13 cellular contexts compared by ENCODE assay signal in genomic region chr14:99872786-99873440, GRCh38.
A peak's percentile ranks its signal among the peaks of the same experiment; 100 is the strongest.
DNase-seq lines count a peak whose midpoint lies in the region; FAIRE-seq and TF ChIP-seq lines count a peak whose summit lies in the region.
"Had no signal": no experiment of that assay in that cellular context is flagged by ENCODE, and none has a peak within 500 bp of the region (broad histone marks: within the 10 kb centered on the region; RNA-seq: fewer than 3 reads in every experiment).

No MANE protein-coding gene starts in this region.

- peak overlapping the region; percentile 16 for H3K27ac Mint-ChIP-seq in osteocyte (ENCODE audit: unreplicated experiment)
- H3K27ac Mint-ChIP-seq: activated CD4-positive, alpha-beta T cell treated with anti-CD3 and anti-CD28 coated beads, Interleukin-2, amount 10 ng/mL, durations not matched to agents 24 days and 14 days; activated naive CD8-positive, alpha-beta T cell treated with anti-CD3 and anti-CD28 coated beads, Interleukin-2, amount 50 U/mL, for 24 hours; activated T-cell treated with anti-CD3 and anti-CD28 coated beads, Interleukin-2, amount 50 U/mL, for 24 hours; CD14-positive monocyte had no signal

- no peaks in the 10 kb centered on the region for H3K27me3 Mint-ChIP-seq in osteocyte (ENCODE audit: unreplicated experiment)

- POLR2A ChIA-PET in HEK293 (lab: Yijun Ruan, JAX), result no interaction called here

- peaks cover 21% of the 10 kb centered on the region for H3K36me3 Mint-ChIP-seq in osteocyte (ENCODE audit: unreplicated experiment)
- H3K36me3 Mint-ChIP-seq: CD14-positive monocyte had no signal

- FAIRE-seq in urothelium cell line (lab: Jason Lieb, UNC), result no peak

- no peak for TF ChIP-seq CTCF in HEK293 (tag by site-specific recombination; IDR thresholded peaks at IDR 0.05)
- TF ChIP-seq CTCF in osteocyte (IDR thresholded peaks at IDR 0.05), result no peak

- CTCF ChIA-PET in HEK293 (lab: Yijun Ruan, JAX), result interaction anchor here (0.6 to 1.1 kb wide), 2 partner anchors 12 to 13 kb away, joined by 3 read pairs; no protein-coding TSS in a partner anchor

- H3K4me3 Mint-ChIP-seq in osteocyte (ENCODE audit: unreplicated experiment), result no peak overlapping the region
- H3K4me3 Mint-ChIP-seq: activated CD4-positive, alpha-beta T cell treated with anti-CD3 and anti-CD28 coated beads, Interleukin-2, amount 10 ng/mL, durations not matched to agents 24 days and 14 days; activated naive CD8-positive, alpha-beta T cell treated with anti-CD3 and anti-CD28 coated beads, Interleukin-2, amount 50 U/mL, for 24 hours; activated T-cell treated with anti-CD3 and anti-CD28 coated beads, Interleukin-2, amount 50 U/mL, for 24 hours; CD14-positive monocyte had no signal

- H3K9me3 Mint-ChIP-seq in osteocyte (ENCODE audit: unreplicated experiment), result no peaks in the 10 kb centered on the region
- H3K9me3 Mint-ChIP-seq: activated CD4-positive, alpha-beta T cell treated with anti-CD3 and anti-CD28 coated beads, Interleukin-2, amount 10 ng/mL, durations not matched to agents 24 days and 14 days; activated naive CD8-positive, alpha-beta T cell treated with anti-CD3 and anti-CD28 coated beads, Interleukin-2, amount 50 U/mL, for 24 hours; activated T-cell treated with anti-CD3 and anti-CD28 coated beads, Interleukin-2, amount 50 U/mL, for 24 hours had no signal

- H3K27ac ChIP-seq in HEK293 (ENCODE audit: extremely low read depth, low read depth, low read length) (no peak overlapping the region), ectodermal cell (ENCODE audit: insufficient read depth, low read depth, low read length, poor library complexity, severe bottlenecking) (peak overlapping the region; percentile 78)
- H3K27ac ChIP-seq: coronary artery, upper lobe of right lung had no signal

- peaks cover 37% of the 10 kb centered on the region for H3K4me1 Mint-ChIP-seq in osteocyte (ENCODE audit: unreplicated experiment)
- H3K4me1 Mint-ChIP-seq: activated CD4-positive, alpha-beta T cell treated with anti-CD3 and anti-CD28 coated beads, Interleukin-2, amount 10 ng/mL, durations not matched to agents 24 days and 14 days; activated naive CD8-positive, alpha-beta T cell treated with anti-CD3 and anti-CD28 coated beads, Interleukin-2, amount 50 U/mL, for 24 hours; CD14-positive monocyte had no signal

- H3K36me3 ChIP-seq in HEK293 (ENCODE audit: control insufficient read depth in 2 of 2, insufficient read depth in 1 of 2, low read length in 2 of 2) (no peaks in the 10 kb centered on the region), ectodermal cell (ENCODE audit: control insufficient read depth, insufficient read depth, low read length) (no peaks in the 10 kb centered on the region)
- H3K36me3 ChIP-seq: upper lobe of right lung had no signal

- DNase-seq in NCI-H2227 treated with DMSO at 0.1 percent for 48 hours (lab: John Stamatoyannopoulos, UW), result peak; percentile 79
- DNase-seq in osteocyte (ENCODE audit: extremely low spot score, unreplicated experiment), result no peak
- no peak for DNase-seq in Kasumi-1 (lab: John Stamatoyannopoulos, UW)
- no peak for DNase-seq in urothelium cell line (ENCODE audit: low spot score)
- no peak for DNase-seq in stimulated activated CD4-positive, alpha-beta T cell treated with anti-CD3 and anti-CD28 coated beads, Interleukin-2, amount 100 ng/mL, for 48 hours
- DNase-seq: activated CD4-positive, alpha-beta T cell treated with anti-CD3 and anti-CD28 coated beads, Interleukin-2, amount 10 ng/mL, durations not matched to agents 24 days and 14 days; activated naive CD8-positive, alpha-beta T cell treated with anti-CD3 and anti-CD28 coated beads, Interleukin-2, amount 50 U/mL, for 24 hours; activated T-cell treated with anti-CD3 and anti-CD28 coated beads, Interleukin-2, amount 50 U/mL, for 24 hours; upper lobe of right lung had no signal

- no peaks in the 10 kb centered on the region for H3K27me3 ChIP-seq in ectodermal cell (ENCODE audit: control insufficient read depth, insufficient read depth, low read length, poor library complexity, severe bottlenecking)
- H3K27me3 ChIP-seq: upper lobe of right lung had no signal

- no peaks in the 10 kb centered on the region for H3K9me3 ChIP-seq in HEK293 (ENCODE audit: control insufficient read depth, insufficient read depth, low read depth, low read length)
- no peaks in the 10 kb centered on the region for H3K9me3 ChIP-seq in ectodermal cell (ENCODE audit: control insufficient read depth, low read length)
- H3K9me3 ChIP-seq: upper lobe of right lung had no signal

- H3K4me1 ChIP-seq in HEK293 (ENCODE audit: control insufficient read depth, insufficient read depth, low read length) (peaks cover 28% of the 10 kb centered on the region), ectodermal cell (ENCODE audit: control insufficient read depth, insufficient read depth, low read length) (peaks cover 58% of the 10 kb centered on the region)
- H3K4me1 ChIP-seq: upper lobe of right lung had no signal

- no peak overlapping the region for H3K4me3 ChIP-seq in HEK293 (ENCODE audit: low read depth, low read length)
- peak overlapping the region; percentile 11 for H3K4me3 ChIP-seq in ectodermal cell (ENCODE audit: insufficient read depth, low read depth, low read length)
- H3K4me3 ChIP-seq: coronary artery, upper lobe of right lung had no signal

- 10 to 15% methylated on average over 6 of the region's 6 CpGs for WGBS in ectodermal cell, 2 experiments

TF ChIP-seq in HEK293, 187 proteins besides CTCF, POLR2A, EP300 and RAD21 (continues in another document):
- TF ChIP-seq OSR2 (tag by site-specific recombination; IDR thresholded peaks at IDR 0.05), result peak; percentile 85
- TF ChIP-seq ZNF843 (tag by site-specific recombination; IDR thresholded peaks at IDR 0.05), result peak; percentile 54; the same call in 1 of the 2 replicates
- TF ChIP-seq WT1 (tag by site-specific recombination; IDR thresholded peaks at IDR 0.05), result peak; percentile 29; the same call in 1 of the 2 replicates
- peak; percentile 75 for TF ChIP-seq FEZF1 (tag by site-specific recombination; IDR thresholded peaks at IDR 0.05)
- TF ChIP-seq ZBTB8A (tag by site-specific recombination; IDR thresholded peaks at IDR 0.05), result peak; percentile 52; the same call in 1 of the 2 replicates
- peak; percentile 78 for TF ChIP-seq ZIC2 (tag by site-specific recombination; IDR thresholded peaks at IDR 0.05)
- 0 out of 2 replicates have a peak, but pooled peaks have one; percentile 32 for TF ChIP-seq ZNF580 (tag by site-specific recombination; IDR thresholded peaks at IDR 0.05)
- 0 out of 2 replicates have a peak, but pooled peaks have one; percentile 15 for TF ChIP-seq ZNF600 (tag by site-specific recombination; IDR thresholded peaks at IDR 0.05)
- TF ChIP-seq PRDM6 (tag by site-specific recombination; IDR thresholded peaks at IDR 0.05), result peak; percentile 86
- no peak for TF ChIP-seq ZNF560 (tag by site-specific recombination; IDR thresholded peaks at IDR 0.05; ENCODE audit: borderline replicate concordance)
- peak; percentile 43; the same call in 1 of the 2 replicates for TF ChIP-seq ZNF10 (tag by site-specific recombination; IDR thresholded peaks at IDR 0.05)
- TF ChIP-seq ZNF292 (tag by site-specific recombination; IDR thresholded peaks at IDR 0.05; ENCODE audit: borderline replicate concordance, low read depth), result no peak
- no peak for TF ChIP-seq ZSCAN18 (tag by site-specific recombination; IDR thresholded peaks at IDR 0.05)
- no peak for TF ChIP-seq GLIS2 (tag by site-specific recombination; IDR thresholded peaks at IDR 0.05)
- TF ChIP-seq ZNF18 (tag by site-specific recombination; IDR thresholded peaks at IDR 0.05), result 0 out of 2 replicates have a peak, but pooled peaks have one; percentile 49
- no peak for TF ChIP-seq RBAK (tag by site-specific recombination; IDR thresholded peaks at IDR 0.05)
